17 cellular contexts compared by ENCODE assay signal in genomic region chr10:8042032-8042863, GRCh38. TPM values are rescaled to one million over a fixed set of nuclear protein-coding genes. Genes with fewer than 3 reads are reported as not detected.
A peak's percentile ranks its signal among the peaks of the same experiment; 100 is the strongest.
DNase-seq lines count a peak whose midpoint lies in the region; ATAC-seq, FAIRE-seq and TF ChIP-seq lines count a peak whose summit lies in the region.
"Had no signal": no experiment of that assay in that cellular context is flagged by ENCODE, and none has a peak within 500 bp of the region (broad histone marks: within the 10 kb centered on the region; RNA-seq: fewer than 3 reads in every experiment).

No MANE protein-coding gene starts in this region.

- no peaks in the 10 kb centered on the region for H3K9me2 ChIP-seq in neural cell (ENCODE audit: insufficient read depth, low read length)
- no peaks in the 10 kb centered on the region for H3K9me2 ChIP-seq in SK-N-SH

- H3F3A ChIP-seq in neural cell (ENCODE audit: insufficient read depth, low read length, poor library complexity, severe bottlenecking) = no peaks in the 10 kb centered on the region
- no peaks in the 10 kb centered on the region for H3F3A ChIP-seq in SK-N-SH (replicated peaks; ENCODE audit: insufficient read depth)

- FAIRE-seq in GM12892 (lab: Jason Lieb, UNC) = peak; percentile 64
- FAIRE-seq: TTC549 had no signal

- H3K4me3 ChIP-seq in neural cell (ENCODE audit: low read length) (no peak overlapping the region), SK-N-SH (ENCODE audit: low read depth in 2 of 2, low read length in 1 of 2) (no peak overlapping the region)
- H3K4me3 ChIP-seq: cardiac muscle cell had no signal

- peak overlapping the region; percentile 40 for H3K4me3 Mint-ChIP-seq in CD4-positive, alpha-beta T cell
- H3K4me3 Mint-ChIP-seq: activated CD8-positive, alpha-beta memory T cell treated with anti-CD3 and anti-CD28 coated beads, Interleukin-2, amount 10 ng/mL, durations not matched to agents 7 days and 5 days; activated naive CD8-positive, alpha-beta T cell treated with anti-CD3 and anti-CD28 coated beads, Interleukin-2, amount 10 ng/mL, durations not matched to agents 7 days and 5 days had no signal

- H3K27me3 ChIP-seq in CD4-positive, alpha-beta T cell (ENCODE audit: control insufficient read depth, insufficient read depth, low read length) = peaks cover 100% of the 10 kb centered on the region
- peaks cover 99% of the 10 kb centered on the region for H3K27me3 ChIP-seq in neural cell (ENCODE audit: insufficient read depth, low read depth, low read length)
- H3K27me3 ChIP-seq in SK-N-SH (ENCODE audit: insufficient read depth) = no peaks in the 10 kb centered on the region

- H3K79me2 ChIP-seq in neural cell (replicated peaks; ENCODE audit: insufficient read depth, low read length) = no peaks in the 10 kb centered on the region
- H3K79me2 ChIP-seq in SK-N-SH (ENCODE audit: insufficient read depth) = peaks cover 18% of the 10 kb centered on the region
- H3K79me2 ChIP-seq: parathyroid adenoma had no signal

- peaks cover 99% of the 10 kb centered on the region for H3K27me3 Mint-ChIP-seq in CD4-positive, alpha-beta T cell

- H4K20me1 ChIP-seq in neural cell (ENCODE audit: insufficient read depth) (no peaks in the 10 kb centered on the region), SK-N-SH (ENCODE audit: insufficient read depth) (no peaks in the 10 kb centered on the region)

- H3K9ac ChIP-seq in neural cell (ENCODE audit: low read length) (no peak overlapping the region), SK-N-SH (no peak overlapping the region)
- H3K9ac ChIP-seq: parathyroid adenoma had no signal

- no peak for TF ChIP-seq CTCF in CD4-positive, alpha-beta T cell (IDR thresholded peaks at IDR 0.05)
- TF ChIP-seq CTCF in neural cell (IDR thresholded peaks at IDR 0.05; ENCODE audit: poor library complexity, severe bottlenecking) (no peak), SK-N-SH (IDR thresholded peaks at IDR 0.05) (no peak)

- ATAC-seq in CD4-positive, alpha-beta T cell (ENCODE audit: poor library complexity) = no peak
- ATAC-seq in HG02852 (IDR thresholded peaks at IDR 0.05; ENCODE audit: unreplicated experiment) = no peak
- ATAC-seq: activated CD8-positive, alpha-beta memory T cell treated with anti-CD3 and anti-CD28 coated beads, Interleukin-2, amount 10 ng/mL, durations not matched to agents 7 days and 5 days; foreskin keratinocyte had no signal

- H3K4me2 ChIP-seq in neural cell (ENCODE audit: low read length) (no peak overlapping the region), SK-N-SH (no peak overlapping the region)

- no peaks in the 10 kb centered on the region for H3K9me3 Mint-ChIP-seq in CD4-positive, alpha-beta T cell
- H3K9me3 Mint-ChIP-seq: activated naive CD8-positive, alpha-beta T cell treated with anti-CD3 and anti-CD28 coated beads, Interleukin-2, amount 10 ng/mL, durations not matched to agents 7 days and 5 days had no signal

- H3K4me1 Mint-ChIP-seq in CD4-positive, alpha-beta T cell (ENCODE audit: low read depth) = peaks cover 78% of the 10 kb centered on the region

- TF ChIP-seq RAD21 in neural cell (conservative IDR thresholded peaks at IDR 0.05) (no peak), SK-N-SH (IDR thresholded peaks at IDR 0.05; ENCODE audit: low read length) (no peak)

- H2AFZ ChIP-seq in neural cell (ENCODE audit: low read depth, low read length) = no peak overlapping the region
- H2AFZ ChIP-seq in SK-N-SH (ENCODE audit: low read depth) = no peak overlapping the region
- H2AFZ ChIP-seq: parathyroid adenoma had no signal

- no peaks in the 10 kb centered on the region for H3K36me3 ChIP-seq in neural cell (ENCODE audit: insufficient read depth, low read length)
- no peaks in the 10 kb centered on the region for H3K36me3 ChIP-seq in SK-N-SH (replicated peaks in 1 of 2; ENCODE audit: control insufficient read depth in 1 of 2, insufficient read depth in 2 of 2, low read length in 1 of 2)
- H3K36me3 ChIP-seq: cardiac muscle cell, spleen had no signal

- no peaks in the 10 kb centered on the region for H3K36me3 Mint-ChIP-seq in CD4-positive, alpha-beta T cell (ENCODE audit: low read depth)
- H3K36me3 Mint-ChIP-seq: activated naive CD8-positive, alpha-beta T cell treated with anti-CD3 and anti-CD28 coated beads, Interleukin-2, amount 10 ng/mL, durations not matched to agents 7 days and 5 days had no signal

- POLR2A ChIA-PET in CD4-positive, alpha-beta T cell (lab: Charles Lee) = interaction anchor here (0.7 to 2.2 kb wide), 6 partner anchors 10 to 1055 kb away, joined by 3 to 11 read pairs (median 5); no protein-coding TSS in a partner anchor
- POLR2A ChIA-PET in SK-N-SH (lab: Yijun Ruan, JAX) = no interaction called here

- intact Hi-C loops in CD4-positive, alpha-beta T cell (cut with DNase I, micrococcal nuclease) = no loop called here

- peaks cover 0 to 8% of the 10 kb centered on the region in 2 experiments; a peak in 2 of 4 replicates for H3K4me1 ChIP-seq in SK-N-SH (ENCODE audit: control insufficient read depth in 1 of 2, insufficient read depth in 2 of 2, low read depth in 1 of 2, low read length in 1 of 2)
- H3K4me1 ChIP-seq: foreskin keratinocyte had no signal

- no peak overlapping the region for H3K27ac ChIP-seq in CD4-positive, alpha-beta T cell (ENCODE audit: low read depth, low read length)
- no peak overlapping the region for H3K27ac ChIP-seq in neural cell (ENCODE audit: low read length)
- H3K27ac ChIP-seq in SK-N-SH (ENCODE audit: low read depth in 2 of 2, low read length in 1 of 2) = no peak overlapping the region
- H3K27ac ChIP-seq: cardiac muscle cell, foreskin keratinocyte, parathyroid adenoma, spleen had no signal

- TF ChIP-seq EP300 in neural cell (conservative IDR thresholded peaks at IDR 0.05; ENCODE audit: poor library complexity, severe bottlenecking) (no peak), SK-N-SH (IDR thresholded peaks at IDR 0.05; ENCODE audit: borderline replicate concordance in 1 of 2, low read depth in 1 of 2, low read length in 1 of 2) (no peak)

- TF ChIP-seq POLR2A in GM12892 (IDR thresholded peaks at IDR 0.05; ENCODE audit: low read depth, low read length) = no peak

- WGBS in SK-N-SH (ENCODE audit: low lambda C conversion rate) = 87% methylated on average over 16 of the region's 18 CpGs

- no peak for DNase-seq in CD4-positive, alpha-beta T cell
- DNase-seq in GM12892 (ENCODE audit: insufficient read length) (no peak), ecto neural progenitor cell (ENCODE audit: low spot score) (peak; percentile 45), hypothalamus (lab: John Stamatoyannopoulos, UW) (no peak), SK-N-SH (no peak)
- DNase-seq: activated CD8-positive, alpha-beta memory T cell treated with anti-CD3 and anti-CD28 coated beads, Interleukin-2, amount 10 ng/mL, durations not matched to agents 7 days and 5 days; activated naive CD8-positive, alpha-beta T cell treated with anti-CD3 and anti-CD28 coated beads, Interleukin-2, amount 10 ng/mL, durations not matched to agents 7 days and 5 days; foreskin keratinocyte; NCI-H1694 treated with DMSO at 0.1 percent for 48 hours; NCI-H446 treated with DMSO at 0.1 percent for 48 hours; SHP77 treated with DMSO at 0.1 percent for 48 hours; spleen had no signal

- peak overlapping the region; percentile 61 for H3K27ac Mint-ChIP-seq in CD4-positive, alpha-beta T cell
- H3K27ac Mint-ChIP-seq: activated CD8-positive, alpha-beta memory T cell treated with anti-CD3 and anti-CD28 coated beads, Interleukin-2, amount 10 ng/mL, durations not matched to agents 7 days and 5 days; activated naive CD8-positive, alpha-beta T cell treated with anti-CD3 and anti-CD28 coated beads, Interleukin-2, amount 10 ng/mL, durations not matched to agents 7 days and 5 days had no signal

- peaks cover 12% of the 10 kb centered on the region for H3K9me3 ChIP-seq in CD4-positive, alpha-beta T cell (ENCODE audit: control insufficient read depth, low read length)
- H3K9me3 ChIP-seq in neural cell (ENCODE audit: low read length) (no peaks in the 10 kb centered on the region), SK-N-SH (no peaks in the 10 kb centered on the region)
- H3K9me3 ChIP-seq: spleen had no signal

- CTCF ChIA-PET in CD4-positive, alpha-beta T cell (lab: Charles Lee) = interaction anchor here (0.9 to 2.4 kb wide), 3 partner anchors 9 to 403 kb away, joined by 3 to 11 read pairs (median 5); no protein-coding TSS in a partner anchor
- CTCF ChIA-PET in SK-N-SH (lab: Yijun Ruan, JAX) = interaction anchor here (1.5 kb wide), 1 partner anchor 168 kb away, joined by 7 read pairs; no protein-coding TSS in a partner anchor

TF ChIP-seq in neural cell, 6 proteins besides CTCF, POLR2A, EP300 and RAD21 (continues in another document):
- TF ChIP-seq SMC3 (conservative IDR thresholded peaks at IDR 0.05; ENCODE audit: poor library complexity) = no peak

TF ChIP-seq in SK-N-SH, 30 proteins besides CTCF, POLR2A, EP300 and RAD21:
- no peak for TF ChIP-seq IRF3 (IDR thresholded peaks at IDR 0.05; ENCODE audit: low read depth, low read length)
- TF ChIP-seq MAX (IDR thresholded peaks at IDR 0.05; ENCODE audit: low read depth) = no peak
- TF ChIP-seq YY1 (IDR thresholded peaks at IDR 0.05; ENCODE audit: low read depth) = no peak
- TF ChIP-seq EZH2phosphoT487 (IDR thresholded peaks at IDR 0.05; ENCODE audit: borderline replicate concordance, low read depth) = no peak

RNA-seq across cellular contexts. Expression of gene GATA3, which starts 12.2 kb away (rescaled TPM):
- 100 to 1,000 TPM; 128 to 141 TPM for total RNA-seq in CD4-positive, alpha-beta T cell
- polyA plus RNA-seq in GM12892 (2012; ENCODE audit: missing spikeins) = 2.8 TPM
- polyA plus RNA-seq in neural cell (not detected in 2 replicates), SK-N-SH (2012; rRNA removed) (5.1 and 14.3 TPM in 2 replicates)
- not detected in 2 replicates for polyA minus RNA-seq in neural cell
- polyA plus RNA-seq in SK-N-SH (2012; cell fraction: cytosol; rRNA removed) = 13.1 and 16.2 TPM in 2 replicates
- polyA plus RNA-seq in SK-N-SH (2012; cell fraction: nucleus; rRNA removed) = 24.8 and 29.4 TPM in 2 replicates
